24 cellular contexts compared by ENCODE assay signal in genomic region chr19:31235806-31236205, GRCh38.
"Had no signal": no experiment of that assay in that cellular context is flagged by ENCODE, and none has a peak within 500 bp of the region (broad histone marks: within the 10 kb centered on the region; RNA-seq: fewer than 3 reads in every experiment).

No MANE protein-coding gene starts in this region.

- H3K27me3 ChIP-seq: SJSA1 had no signal

- H3K4me2 ChIP-seq: KMS-11 had no signal

- H3K9me3 ChIP-seq: SJSA1 had no signal

- FAIRE-seq: HepG2 had no signal

- DNase-seq: Kasumi-1, MM.1S, NCI-H1105, NCI-H1417 treated with DMSO at 0.1 percent for 48 hours, NCI-H146, NCI-H1694 treated with DMSO at 0.1 percent for 48 hours, NCI-H1930, NCI-H2081, NCI-H2171, NCI-H226, NCI-H446, NCI-H510A, NCI-H524 treated with DMSO at 0.1 percent for 48 hours, NCI-H69, NCI-H774, Right ventricle myocardium superior, SIG-M5, T-cell had no signal

- ATAC-seq: HepG2, K562, Panc1, T-cell had no signal

- H3K27ac ChIP-seq: KMS-11, SJSA1, SK-N-MC had no signal

- H3K36me3 ChIP-seq: SJSA1 had no signal

- H3K4me3 ChIP-seq: K562, SJSA1, SK-N-MC had no signal

- H3K9ac ChIP-seq: KMS-11 had no signal
